ENCODE assay signal across 11 cellular contexts in the genomic region with DNA sequence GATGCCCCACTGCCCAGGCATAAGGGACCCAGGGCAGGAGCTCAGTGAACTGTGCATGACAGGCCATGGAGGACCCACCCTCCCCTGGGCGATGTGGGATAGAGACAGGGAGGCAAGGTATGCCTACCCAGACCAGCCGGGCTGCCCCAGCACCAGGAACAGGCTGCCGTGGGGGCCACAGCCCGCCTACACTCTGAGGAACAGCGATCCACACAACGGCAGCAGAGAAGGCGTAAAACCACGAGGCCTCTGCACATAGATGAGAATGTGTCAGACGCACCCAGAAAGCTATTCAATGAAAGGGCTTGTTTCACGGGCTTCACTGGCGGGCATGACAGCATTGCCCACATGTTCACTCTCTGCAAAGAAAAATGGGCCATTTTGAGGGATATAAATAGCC. TPM values are rescaled to one million over a fixed set of nuclear protein-coding genes. Genes with fewer than 3 reads are reported as not detected.
DNase-seq lines count a peak whose midpoint lies in the region; ATAC-seq and TF ChIP-seq lines count a peak whose summit lies in the region.
"Had no signal": no experiment of that assay in that cellular context is flagged by ENCODE, and none has a peak within 500 bp of the region (broad histone marks: within the 10 kb centered on the region; RNA-seq: fewer than 3 reads in every experiment).

No MANE protein-coding gene starts in this region.

- peak overlapping the region; percentile 88 for H3K27ac Mint-ChIP-seq in activated CD8-positive, alpha-beta T cell treated with anti-CD3 and anti-CD28 coated beads, Interleukin-2, amount 10 ng/mL, durations not matched to agents 7 days and 5 days
- H3K27ac Mint-ChIP-seq in stimulated activated naive B cell treated with anti-CD40 and anti-IgM and Interleukin-4, amounts not matched to agents 10 μg/mL and 1 μg/mL and 100 μg/mL, for 72 hours: peak overlapping the region; percentile 87
- no peak overlapping the region for H3K27ac Mint-ChIP-seq in Caco-2 (ENCODE audit: unreplicated experiment)

- peaks cover 98% of the 10 kb centered on the region for H3K4me1 Mint-ChIP-seq in activated CD8-positive, alpha-beta T cell treated with anti-CD3 and anti-CD28 coated beads, Interleukin-2, amount 10 ng/mL, durations not matched to agents 7 days and 5 days (ENCODE audit: low read depth)
- peaks cover 49 to 76% of the 10 kb centered on the region in 2 donors for H3K4me1 Mint-ChIP-seq in stimulated activated naive B cell treated with anti-CD40 and anti-IgM and Interleukin-4, amounts not matched to agents 10 μg/mL and 1 μg/mL and 100 μg/mL, for 72 hours
- H3K4me1 Mint-ChIP-seq in Caco-2 (ENCODE audit: low read depth, unreplicated experiment): no peaks in the 10 kb centered on the region

- H3K27me3 Mint-ChIP-seq in activated CD8-positive, alpha-beta T cell treated with anti-CD3 and anti-CD28 coated beads, Interleukin-2, amount 10 ng/mL, durations not matched to agents 7 days and 5 days (ENCODE audit: low read depth): no peaks in the 10 kb centered on the region
- H3K27me3 Mint-ChIP-seq in stimulated activated naive B cell treated with anti-CD40 and anti-IgM and Interleukin-4, amounts not matched to agents 10 μg/mL and 1 μg/mL and 100 μg/mL, for 72 hours: no peaks in the 10 kb centered on the region
- no peaks in the 10 kb centered on the region for H3K27me3 Mint-ChIP-seq in Caco-2 (ENCODE audit: insufficient read depth, unreplicated experiment)

- H3K4me1 ChIP-seq in Caco-2: no peaks in the 10 kb centered on the region
- H3K4me1 ChIP-seq: sigmoid colon had no signal

- no peaks in the 10 kb centered on the region for H3K36me3 ChIP-seq in Caco-2 (ENCODE audit: control insufficient read depth, insufficient read depth, low read length)
- H3K36me3 ChIP-seq: sigmoid colon, upper lobe of left lung had no signal

- DNase-seq in activated CD8-positive, alpha-beta memory T cell treated with anti-CD3 and anti-CD28 coated beads for 24 hours: peak; percentile 84
- DNase-seq in activated CD8-positive, alpha-beta memory T cell treated with anti-CD3 and anti-CD28 coated beads, Interleukin-2, amount 50 U/mL, for 48 hours: no peak
- DNase-seq in activated CD8-positive, alpha-beta T cell treated with anti-CD3 and anti-CD28 coated beads, Interleukin-2, amount 10 ng/mL, durations not matched to agents 7 days and 5 days: peak; percentile 54
- peak; percentile 97 for DNase-seq in globus pallidus (ENCODE audit: low spot score)
- DNase-seq in stimulated activated naive B cell treated with anti-CD40 and anti-IgM and Interleukin-4, amounts not matched to agents 10 μg/mL and 1 μg/mL and 100 μg/mL, for 72 hours: no peak
- no peak for DNase-seq in LoVo (ENCODE audit: low spot score)
- no peak for DNase-seq in Caco-2
- DNase-seq in effector CD4-positive, alpha-beta T cell: no peak
- DNase-seq: NCI-H526, sigmoid colon had no signal

- H3K4me3 Mint-ChIP-seq in activated CD8-positive, alpha-beta T cell treated with anti-CD3 and anti-CD28 coated beads, Interleukin-2, amount 10 ng/mL, durations not matched to agents 7 days and 5 days: no peak overlapping the region
- no peak overlapping the region for H3K4me3 Mint-ChIP-seq in stimulated activated naive B cell treated with anti-CD40 and anti-IgM and Interleukin-4, amounts not matched to agents 10 μg/mL and 1 μg/mL and 100 μg/mL, for 72 hours
- no peak overlapping the region for H3K4me3 Mint-ChIP-seq in Caco-2 (ENCODE audit: unreplicated experiment)

- no peaks in the 10 kb centered on the region for H3K9me3 ChIP-seq in Caco-2
- H3K9me3 ChIP-seq: sigmoid colon, upper lobe of left lung had no signal

- H3K9me3 Mint-ChIP-seq in activated CD8-positive, alpha-beta T cell treated with anti-CD3 and anti-CD28 coated beads, Interleukin-2, amount 10 ng/mL, durations not matched to agents 7 days and 5 days (ENCODE audit: insufficient read depth): no peaks in the 10 kb centered on the region
- H3K9me3 Mint-ChIP-seq in stimulated activated naive B cell treated with anti-CD40 and anti-IgM and Interleukin-4, amounts not matched to agents 10 μg/mL and 1 μg/mL and 100 μg/mL, for 72 hours: no peaks in the 10 kb centered on the region
- no peaks in the 10 kb centered on the region for H3K9me3 Mint-ChIP-seq in Caco-2 (ENCODE audit: unreplicated experiment)

- no peak overlapping the region for H3K4me3 ChIP-seq in Caco-2 (ENCODE audit: low read depth, low read length)
- H3K4me3 ChIP-seq: sigmoid colon, upper lobe of left lung had no signal

- no peak for TF ChIP-seq CTCF in Caco-2 (IDR thresholded peaks at IDR 0.05; ENCODE audit: insufficient read depth in 1 of 2, low read depth in 1 of 2, low read length in 1 of 2, severe bottlenecking in 1 of 2, unreplicated experiment in 1 of 2)

- H3K27me3 ChIP-seq in Caco-2 (replicated peaks; ENCODE audit: control insufficient read depth, insufficient read depth, low read length): no peaks in the 10 kb centered on the region
- H3K27me3 ChIP-seq: sigmoid colon, upper lobe of left lung had no signal

- peaks cover 85% of the 10 kb centered on the region for H3K36me3 Mint-ChIP-seq in activated CD8-positive, alpha-beta T cell treated with anti-CD3 and anti-CD28 coated beads, Interleukin-2, amount 10 ng/mL, durations not matched to agents 7 days and 5 days (ENCODE audit: low read depth)
- H3K36me3 Mint-ChIP-seq in stimulated activated naive B cell treated with anti-CD40 and anti-IgM and Interleukin-4, amounts not matched to agents 10 μg/mL and 1 μg/mL and 100 μg/mL, for 72 hours: peaks cover 39 to 63% of the 10 kb centered on the region in 2 donors
- H3K36me3 Mint-ChIP-seq in Caco-2 (ENCODE audit: insufficient read depth, unreplicated experiment): no peaks in the 10 kb centered on the region

- CTCF ChIA-PET in activated CD8-positive, alpha-beta T cell treated with anti-CD3 and anti-CD28 coated beads, Interleukin-2, amount 10 ng/mL, durations not matched to agents 7 days and 5 days (lab: Charles Lee): interaction anchor here (1.1 to 5.3 kb wide), 5 partner anchors 12 to 101 kb away, joined by 3 to 31 read pairs (median 8); no protein-coding TSS in a partner anchor
- CTCF ChIA-PET in Caco-2 (lab: Charles Lee): no interaction called here

- no TSS peak for BruUV-seq in Caco-2 (replicated peaks; lab: Mats Ljungman, UMichigan)

- peak; percentile 41 for ATAC-seq in activated CD8-positive, alpha-beta T cell treated with anti-CD3 and anti-CD28 coated beads, Interleukin-2, amount 10 ng/mL, durations not matched to agents 7 days and 5 days
- ATAC-seq in stimulated activated naive B cell treated with anti-CD40 and anti-IgM and Interleukin-4, amounts not matched to agents 10 μg/mL and 1 μg/mL and 100 μg/mL, for 72 hours (replicated peaks): peak; percentile 78 to 79

- POLR2A ChIA-PET in activated CD8-positive, alpha-beta T cell treated with anti-CD3 and anti-CD28 coated beads, Interleukin-2, amount 10 ng/mL, durations not matched to agents 7 days and 5 days (lab: Charles Lee): interaction anchor here (0.9 to 1.2 kb wide), 3 partner anchors 9 to 30 kb away, joined by 3 to 4 read pairs (median 3); no protein-coding TSS in a partner anchor
- POLR2A ChIA-PET in Caco-2 (lab: Charles Lee): no interaction called here

- intact Hi-C loops in Caco-2 (cut with micrococcal nuclease; ENCODE audit: unreplicated experiment): no loop called here

RNA-seq across cellular contexts. Expression of a gene that starts 49.5 kb away (rescaled TPM):
- 100 to 1,000 TPM; 314 to 321 TPM for total RNA-seq in activated CD8-positive, alpha-beta T cell treated with anti-CD3 and anti-CD28 coated beads, Interleukin-2, amount 10 ng/mL, durations not matched to agents 7 days and 5 days
- total RNA-seq in Caco-2 (2022): 16.0 and 17.1 TPM in 2 replicates

Comparison
In these comparisons a context has a peak if more than half of its experiments do, and no peak if none do; other contexts are left out.
1. DNase-seq: peak in activated CD8-positive, alpha-beta memory T cell treated with anti-CD3 and anti-CD28 coated beads for 24 hours (single experiment), activated CD8-positive, alpha-beta T cell treated with anti-CD3 and anti-CD28 coated beads, Interleukin-2, amount 10 ng/mL, durations not matched to agents 7 days and 5 days (single experiment) and globus pallidus (single experiment); none in activated CD8-positive, alpha-beta memory T cell treated with anti-CD3 and anti-CD28 coated beads, Interleukin-2, amount 50 U/mL, for 48 hours (single experiment), stimulated activated naive B cell treated with anti-CD40 and anti-IgM and Interleukin-4, amounts not matched to agents 10 μg/mL and 1 μg/mL and 100 μg/mL, for 72 hours (single experiment), LoVo (single experiment), Caco-2 (0 of 2) and effector CD4-positive, alpha-beta T cell (single experiment).
2. RNA of a gene that starts 49.5 kb away (total RNA-seq): 314 to 321 TPM in activated CD8-positive, alpha-beta T cell treated with anti-CD3 and anti-CD28 coated beads, Interleukin-2, amount 10 ng/mL, durations not matched to agents 7 days and 5 days; 16.0 to 17.1 TPM in Caco-2; every median in the first group is over 10 times any median in the second.